ENCODE assay signal across 12 cellular contexts in genomic region chr22:20242393-20243175, GRCh38. TPM values are rescaled to one million over a fixed set of nuclear protein-coding genes. Genes with fewer than 3 reads are reported as not detected.
A peak's percentile ranks its signal among the peaks of the same experiment; 100 is the strongest.
DNase-seq lines count a peak whose midpoint lies in the region; ATAC-seq lines count a peak whose summit lies in the region.
"Had no signal": no experiment of that assay in that cellular context is flagged by ENCODE, and none has a peak within 500 bp of the region (broad histone marks: within the 10 kb centered on the region; RNA-seq: fewer than 3 reads in every experiment).

No MANE protein-coding gene starts in this region.

- no peaks in the 10 kb centered on the region for H3K36me3 Mint-ChIP-seq in CD4-positive, alpha-beta memory T cell
- no peaks in the 10 kb centered on the region for H3K36me3 Mint-ChIP-seq in activated naive CD8-positive, alpha-beta T cell treated with anti-CD3 and anti-CD28 coated beads for 36 hours
- no peaks in the 10 kb centered on the region for H3K36me3 Mint-ChIP-seq in naive thymus-derived CD8-positive, alpha-beta T cell
- H3K36me3 Mint-ChIP-seq: CD14-positive monocyte had no signal

- no peaks in the 10 kb centered on the region for H3K36me3 ChIP-seq in CD4-positive, alpha-beta memory T cell (ENCODE audit: insufficient read depth, low read length)
- no peaks in the 10 kb centered on the region for H3K36me3 ChIP-seq in KOPT-K1 (ENCODE audit: insufficient read depth, low read length)

- H3K4me1 Mint-ChIP-seq in CD4-positive, alpha-beta memory T cell = peaks cover 22 to 53% (median 41%) of the 10 kb centered on the region in 4 donors
- H3K4me1 Mint-ChIP-seq in activated naive CD8-positive, alpha-beta T cell treated with anti-CD3 and anti-CD28 coated beads for 36 hours = peaks cover 42% of the 10 kb centered on the region
- peaks cover 28 to 69% (median 56%) of the 10 kb centered on the region in 4 donors for H3K4me1 Mint-ChIP-seq in naive thymus-derived CD8-positive, alpha-beta T cell

- H3K4me3 ChIP-seq in CD4-positive, alpha-beta memory T cell (ENCODE audit: low read length in 2 of 2) = peak overlapping the region in 1 of 2 donors; percentile 51

- no peaks in the 10 kb centered on the region for H3K9me3 ChIP-seq in CD4-positive, alpha-beta memory T cell (ENCODE audit: control insufficient read depth in 1 of 2, low read length in 2 of 2)
- no peaks in the 10 kb centered on the region for H3K9me3 ChIP-seq in KOPT-K1 (ENCODE audit: insufficient read depth, low read length, poor library complexity, severe bottlenecking)
- H3K9me3 ChIP-seq: SK-N-SH had no signal

- intact Hi-C loops in CD4-positive, alpha-beta memory T cell (cut with micrococcal nuclease) = loop anchor here (10.0 kb wide), 1 partner anchor 58 kb away; no protein-coding TSS in a partner anchor

- no peaks in the 10 kb centered on the region for H3K27me3 ChIP-seq in CD4-positive, alpha-beta memory T cell (ENCODE audit: insufficient read depth, low read length)

- POLR2A ChIA-PET in CD4-positive, alpha-beta memory T cell (lab: Charles Lee; ENCODE audit: partially characterized antibody) = interaction anchor here (2.9 kb wide), 1 partner anchor 36 kb away, joined by 23 read pairs; no protein-coding TSS in a partner anchor
- POLR2A ChIA-PET in naive thymus-derived CD8-positive, alpha-beta T cell (lab: Charles Lee) = interaction anchor here (0.8 to 1.2 kb wide), 2 partner anchors 11 to 460 kb away, joined by 3 read pairs; no protein-coding TSS in a partner anchor

- CTCF ChIA-PET in CD4-positive, alpha-beta memory T cell (lab: Charles Lee; ENCODE audit: partially characterized antibody) = interaction anchor here (1.6 to 1.8 kb wide), 2 partner anchors 83 to 86 kb away, joined by 3 to 6 read pairs; no protein-coding TSS in a partner anchor

- peaks cover 85% of the 10 kb centered on the region for H3K4me1 ChIP-seq in CD4-positive, alpha-beta memory T cell (ENCODE audit: insufficient read depth, low read length)

- DNase-seq in CD4-positive, alpha-beta memory T cell = peak in 3 of 5 donors; percentile 30 to 40 (median 30)
- DNase-seq in activated naive CD8-positive, alpha-beta T cell treated with anti-CD3 and anti-CD28 coated beads for 36 hours = peak; percentile 19
- DNase-seq in naive thymus-derived CD8-positive, alpha-beta T cell = peak in 7 of 10 donors; percentile 32 to 61 (median 35)
- no peak for DNase-seq in NCI-H2171 (lab: John Stamatoyannopoulos, UW)
- DNase-seq in NK-92 treated with Interleukin-12 subunit alpha and Interleukin-12 subunit beta, amount 100 ng/mL, for 24 hours (lab: John Stamatoyannopoulos, UW) = no peak
- DNase-seq: activated CD4-positive, CD25-positive, alpha-beta regulatory T cell treated with anti-CD3 and anti-CD28 coated beads, Interleukin-2, amount 50 U/mL, for 72 hours; amniotic stem cell; SK-N-SH had no signal

- peak overlapping the region; percentile 70 to 91 (median 89) for H3K27ac Mint-ChIP-seq in CD4-positive, alpha-beta memory T cell
- H3K27ac Mint-ChIP-seq in activated naive CD8-positive, alpha-beta T cell treated with anti-CD3 and anti-CD28 coated beads for 36 hours = peak overlapping the region; percentile 82
- H3K27ac Mint-ChIP-seq in naive thymus-derived CD8-positive, alpha-beta T cell = peak overlapping the region; percentile 91 to 99 (median 97)

- no peaks in the 10 kb centered on the region for H3K27me3 Mint-ChIP-seq in CD4-positive, alpha-beta memory T cell
- no peaks in the 10 kb centered on the region for H3K27me3 Mint-ChIP-seq in activated naive CD8-positive, alpha-beta T cell treated with anti-CD3 and anti-CD28 coated beads for 36 hours
- no peaks in the 10 kb centered on the region for H3K27me3 Mint-ChIP-seq in naive thymus-derived CD8-positive, alpha-beta T cell

- peak overlapping the region; percentile 64 to 87 (median 78) for H3K4me3 Mint-ChIP-seq in CD4-positive, alpha-beta memory T cell
- peak overlapping the region; percentile 65 for H3K4me3 Mint-ChIP-seq in activated naive CD8-positive, alpha-beta T cell treated with anti-CD3 and anti-CD28 coated beads for 36 hours
- peak overlapping the region; percentile 67 to 92 (median 81) for H3K4me3 Mint-ChIP-seq in naive thymus-derived CD8-positive, alpha-beta T cell

- peak overlapping the region; percentile 42 for H3K27ac ChIP-seq in CD4-positive, alpha-beta memory T cell (ENCODE audit: low read depth, low read length)
- peak overlapping the region; percentile 99 for H3K27ac ChIP-seq in KOPT-K1 (ENCODE audit: low read depth, low read length, poor library complexity, severe bottlenecking)
- H3K27ac ChIP-seq: KMS-11 had no signal

- ATAC-seq in naive thymus-derived CD8-positive, alpha-beta T cell = peak; percentile 14 to 15
- ATAC-seq in GM18867 (IDR thresholded peaks at IDR 0.05; ENCODE audit: unreplicated experiment) = no peak

- no peaks in the 10 kb centered on the region for H3K9me3 Mint-ChIP-seq in CD4-positive, alpha-beta memory T cell
- H3K9me3 Mint-ChIP-seq in activated naive CD8-positive, alpha-beta T cell treated with anti-CD3 and anti-CD28 coated beads for 36 hours = no peaks in the 10 kb centered on the region
- no peaks in the 10 kb centered on the region for H3K9me3 Mint-ChIP-seq in naive thymus-derived CD8-positive, alpha-beta T cell
- H3K9me3 Mint-ChIP-seq: CD14-positive monocyte had no signal

RNA-seq across cellular contexts. Expression of gene RTN4R, which starts 25.5 kb away (rescaled TPM):
- total RNA-seq in CD4-positive, alpha-beta memory T cell = 1 to 10 TPM; 2.1 to 2.7 TPM
- 1 to 10 TPM; 1.7 to 6.3 TPM for polyA plus RNA-seq in CD4-positive, alpha-beta memory T cell
- 1 to 10 TPM; 3.2 to 3.5 TPM for total RNA-seq in activated naive CD8-positive, alpha-beta T cell treated with anti-CD3 and anti-CD28 coated beads for 36 hours
- total RNA-seq in naive thymus-derived CD8-positive, alpha-beta T cell = 1 to 10 TPM; 5.0 to 5.1 TPM
- 1 to 10 TPM; 4.3 to 5.6 (median 4.7) TPM for polyA plus RNA-seq in naive thymus-derived CD8-positive, alpha-beta T cell
- polyA plus RNA-seq: CD14-positive monocyte had no signal

Comparison
In these comparisons a context has a peak if more than half of its experiments do, and no peak if none do; other contexts are left out.
1. DNase-seq: peak in CD4-positive, alpha-beta memory T cell (3 of 5), activated naive CD8-positive, alpha-beta T cell treated with anti-CD3 and anti-CD28 coated beads for 36 hours (single experiment) and naive thymus-derived CD8-positive, alpha-beta T cell (7 of 10); none in NCI-H2171 (single experiment) and NK-92 treated with Interleukin-12 subunit alpha and Interleukin-12 subunit beta, amount 100 ng/mL, for 24 hours (single experiment).
2. Peak in every context shown above with its lines, with median percentiles within 50 percentile points of each other: H3K27ac Mint-ChIP-seq and H3K4me3 Mint-ChIP-seq.